ENCODE assay signal across 13 cellular contexts in the genomic region with DNA sequence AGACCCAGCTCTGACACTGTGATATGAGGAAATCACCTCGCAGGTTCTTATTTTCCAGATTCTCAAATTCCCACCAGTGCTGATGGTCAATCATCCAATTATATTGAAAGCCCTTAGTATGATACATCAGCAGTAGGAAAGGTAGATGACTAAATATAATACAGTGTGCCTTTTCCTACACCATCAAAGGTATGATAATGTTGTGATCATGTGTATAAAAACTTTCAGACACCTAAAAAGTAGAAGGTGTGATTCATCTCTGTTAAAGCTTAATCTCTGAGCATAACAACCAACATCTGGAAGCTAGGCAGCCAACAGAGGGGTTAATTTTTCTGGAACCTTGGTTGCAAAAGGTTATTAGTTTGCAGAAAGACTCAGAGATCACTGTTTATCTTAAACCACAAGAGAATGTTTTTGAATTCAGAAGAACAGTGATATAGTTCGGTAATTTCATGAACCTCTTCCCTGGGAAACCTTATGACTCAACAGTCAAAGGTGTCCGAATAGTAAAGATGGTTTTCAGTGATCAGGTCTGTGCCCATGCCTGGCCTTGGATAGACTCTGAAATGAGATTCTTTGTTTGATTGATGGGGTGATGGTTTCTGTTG.
DNase-seq lines count a peak whose midpoint lies in the region; ATAC-seq, FAIRE-seq and TF ChIP-seq lines count a peak whose summit lies in the region.
"Had no signal": no experiment of that assay in that cellular context is flagged by ENCODE, and none has a peak within 500 bp of the region (broad histone marks: within the 10 kb centered on the region; RNA-seq: fewer than 3 reads in every experiment).

No MANE protein-coding gene starts in this region.

- H3K4me2 ChIP-seq in IMR-90 (ENCODE audit: low read depth, low read length) (no peak overlapping the region), mammary epithelial cell (ENCODE audit: insufficient read depth, low read depth, low read length) (peak overlapping the region; percentile 0)

- no CpG with 5 or more reads among the region's 3 CpGs for WGBS in IMR-90 (ENCODE audit: extremely low coverage in 2 of 2, insufficient read length in 1 of 2), 2 experiments
- WGBS in mammary epithelial cell (ENCODE audit: low coverage, missing lambda C conversion rate): 36% methylated on average over 3 of the region's 3 CpGs

- dilution Hi-C loops in IMR-90 (cut with HindIII; ENCODE audit: low sequenced_read_pairs, unreplicated experiment) (no loop called here), mammary epithelial cell (cut with HindIII; ENCODE audit: low sequenced_read_pairs) (no loop called here)

- H3K27ac ChIP-seq in IMR-90 (ENCODE audit: insufficient read depth, low read length) (no peak overlapping the region), mammary epithelial cell (ENCODE audit: insufficient read depth, low read depth, low read length) (peak overlapping the region; percentile 39)
- H3K27ac ChIP-seq in CD8-positive, alpha-beta memory T cell (ENCODE audit: low read depth, low read length): no peak overlapping the region
- H3K27ac ChIP-seq: epithelial cell of prostate had no signal

- H4K8ac ChIP-seq in IMR-90 (ENCODE audit: low read depth in 2 of 2, low read length in 2 of 2): no peak overlapping the region; a peak in 1 of 4 replicates

- ATAC-seq in IMR-90 (ENCODE audit: low read depth): peak; percentile 76
- ATAC-seq in natural killer cell: no peak

- no peak overlapping the region for H3K4ac ChIP-seq in IMR-90 (ENCODE audit: low read depth, low read length)

- H3K9me1 ChIP-seq in IMR-90 (ENCODE audit: insufficient read depth, low read length): no peaks in the 10 kb centered on the region

- POLR2A ChIA-PET in IMR-90 (lab: Charles Lee; ENCODE audit: unreplicated experiment): no interaction called here
- POLR2A ChIA-PET in CD8-positive, alpha-beta memory T cell (lab: Charles Lee): no interaction called here

- H3K9me3 Mint-ChIP-seq in natural killer cell: no peaks in the 10 kb centered on the region
- H3K9me3 Mint-ChIP-seq in CD8-positive, alpha-beta memory T cell: no peaks in the 10 kb centered on the region

- intact Hi-C loops in IMR-90 (cut with micrococcal nuclease): loop anchor here (2.0 kb wide), 1 partner anchor 17 kb away; no protein-coding TSS in a partner anchor
- intact Hi-C loops in mammary epithelial cell (cut with micrococcal nuclease): no loop called here
- intact Hi-C loops in natural killer cell (cut with micrococcal nuclease): no loop called here

- in situ Hi-C loops in IMR-90 (cut with MboI; ENCODE audit: low sequenced_read_pairs): no loop called here
- in situ Hi-C loops in mammary epithelial cell (cut with MboI; ENCODE audit: low sequenced_read_pairs in 2 of 2): no loop called here

- H3K9ac ChIP-seq in IMR-90 (ENCODE audit: low read depth, low read length) (no peak overlapping the region), mammary epithelial cell (ENCODE audit: insufficient read depth, low read length) (no peak overlapping the region)

- TF ChIP-seq RAD21 in IMR-90 (IDR thresholded peaks at IDR 0.05; ENCODE audit: low read length): no peak

- H3K36me3 Mint-ChIP-seq in natural killer cell: no peaks in the 10 kb centered on the region
- peaks cover 0 to 21% (median 12%) of the 10 kb centered on the region in 3 donors for H3K36me3 Mint-ChIP-seq in CD8-positive, alpha-beta memory T cell

- FAIRE-seq in GM12892 (lab: Jason Lieb, UNC): peak; percentile 74

- H3K27me3 ChIP-seq in IMR-90 (ENCODE audit: control insufficient read depth, insufficient read depth, low read length) (no peaks in the 10 kb centered on the region), mammary epithelial cell (ENCODE audit: insufficient read depth, low read length) (no peaks in the 10 kb centered on the region)
- H3K27me3 ChIP-seq in CD8-positive, alpha-beta memory T cell (ENCODE audit: insufficient read depth, low read length, poor library complexity, severe bottlenecking): no peaks in the 10 kb centered on the region

- peaks cover 40% of the 10 kb centered on the region for H3K79me2 ChIP-seq in mammary epithelial cell (ENCODE audit: insufficient read depth, low read length)

- no peak overlapping the region for H3K14ac ChIP-seq in IMR-90 (replicated peaks; ENCODE audit: low read depth, low read length)

- H3K18ac ChIP-seq in IMR-90 (ENCODE audit: low read depth, low read length): no peak overlapping the region

- H3K4me1 ChIP-seq in IMR-90 (ENCODE audit: control insufficient read depth, insufficient read depth, low read length): peaks cover 3% of the 10 kb centered on the region; the same call in 1 of the 2 replicates
- peaks cover 12% of the 10 kb centered on the region for H3K4me1 ChIP-seq in mammary epithelial cell (ENCODE audit: insufficient read depth, low read length)
- H3K4me1 ChIP-seq in CD8-positive, alpha-beta memory T cell (ENCODE audit: insufficient read depth, low read length): peaks cover 17% of the 10 kb centered on the region

- H2AFZ ChIP-seq in IMR-90 (replicated peaks; ENCODE audit: low read length, poor library complexity) (no peak overlapping the region), mammary epithelial cell (ENCODE audit: low read depth, low read length) (no peak overlapping the region)

- TF ChIP-seq CTCF in IMR-90 (conservative IDR thresholded peaks at IDR 0.05; ENCODE audit: low read depth, low read length) (no peak), mammary epithelial cell (conservative IDR thresholded peaks at IDR 0.05 in 1 of 2, IDR thresholded peaks at IDR 0.05 in 1 of 2; ENCODE audit: extremely low read depth in 1 of 2, insufficient read depth in 1 of 2, low read depth in 1 of 2, low read length in 2 of 2) (no peak), natural killer cell (IDR thresholded peaks at IDR 0.05) (no peak)

- no peaks in the 10 kb centered on the region for H3K27me3 Mint-ChIP-seq in natural killer cell (ENCODE audit: low read depth in 2 of 2)
- H3K27me3 Mint-ChIP-seq in CD8-positive, alpha-beta memory T cell: no peaks in the 10 kb centered on the region
- H3K27me3 Mint-ChIP-seq: naive B cell had no signal

- CTCF ChIA-PET in IMR-90 (lab: Yijun Ruan, JAX) (no interaction called here), mammary epithelial cell (lab: Charles Lee; ENCODE audit: low non-redundant PET) (no interaction called here)
- CTCF ChIA-PET in CD8-positive, alpha-beta memory T cell (lab: Charles Lee): no interaction called here

- no peak overlapping the region for H3K4me3 Mint-ChIP-seq in natural killer cell
- H3K4me3 Mint-ChIP-seq in CD8-positive, alpha-beta memory T cell: no peak overlapping the region

- H2BK5ac ChIP-seq in IMR-90 (ENCODE audit: low read depth, low read length, poor library complexity, severe bottlenecking): peak overlapping the region; percentile 7

- DNase-seq in GM12892 (ENCODE audit: insufficient read length): no peak
- DNase-seq in IMR-90: peak; percentile 69
- peak; percentile 85 for DNase-seq in mammary epithelial cell
- peak; percentile 99 for DNase-seq in renal cortical epithelial cell (ENCODE audit: low read depth)
- no peak for DNase-seq in natural killer cell
- no peak for DNase-seq in CD8-positive, alpha-beta memory T cell
- no peak for DNase-seq in NCI-H446 (lab: John Stamatoyannopoulos, UW)
- DNase-seq: aorta; DMS153; naive B cell; NCI-H1436 treated with DMSO at 0.1 percent for 48 hours; stimulated activated CD8-positive, alpha-beta memory T cell treated with anti-CD3 and anti-CD28 coated beads, Interleukin-4, amount 100 ng/mL, for 48 hours had no signal

- no peak overlapping the region for H2BK120ac ChIP-seq in IMR-90 (ENCODE audit: low read depth, low read length)

- H2BK15ac ChIP-seq in IMR-90 (ENCODE audit: low read depth, low read length): no peak overlapping the region

- H3K4me3 ChIP-seq in IMR-90 (ENCODE audit: insufficient read depth, low read depth, low read length) (no peak overlapping the region), mammary epithelial cell (replicated peaks in 1 of 3; ENCODE audit: insufficient read depth in 1 of 3, low read depth in 2 of 3, low read length in 3 of 3) (no peak overlapping the region)
- no peak overlapping the region for H3K4me3 ChIP-seq in CD8-positive, alpha-beta memory T cell (ENCODE audit: low read length)

- peaks cover 9% of the 10 kb centered on the region; the same call in 1 of the 2 replicates for H3K36me3 ChIP-seq in IMR-90 (ENCODE audit: control insufficient read depth, insufficient read depth, low read length)
- H3K36me3 ChIP-seq in mammary epithelial cell (ENCODE audit: insufficient read depth, low read length): no peaks in the 10 kb centered on the region
- H3K36me3 ChIP-seq in CD8-positive, alpha-beta memory T cell (ENCODE audit: insufficient read depth, low read length): no peaks in the 10 kb centered on the region

- H3K27ac Mint-ChIP-seq in natural killer cell: no peak overlapping the region
- no peak overlapping the region for H3K27ac Mint-ChIP-seq in CD8-positive, alpha-beta memory T cell

- H3K4me1 Mint-ChIP-seq in natural killer cell: peaks cover 48 to 52% of the 10 kb centered on the region in 2 donors
- H3K4me1 Mint-ChIP-seq in CD8-positive, alpha-beta memory T cell: peaks cover 26 to 60% (median 40%) of the 10 kb centered on the region in 3 donors

- H4K20me1 ChIP-seq in IMR-90 (ENCODE audit: insufficient read depth, low read length) (no peaks in the 10 kb centered on the region), mammary epithelial cell (ENCODE audit: insufficient read depth, low read length) (no peaks in the 10 kb centered on the region)

- H4K5ac ChIP-seq in IMR-90 (ENCODE audit: low read depth, low read length): no peak overlapping the region

- peaks cover 29 to 72% of the 10 kb centered on the region in 2 experiments for H3K79me1 ChIP-seq in IMR-90 (ENCODE audit: low read depth in 1 of 2, low read length in 2 of 2)

- H3K56ac ChIP-seq in IMR-90 (ENCODE audit: extremely low read depth, insufficient read depth, low read length): no peak overlapping the region

- no peak overlapping the region for H2AK9ac ChIP-seq in IMR-90 (replicated peaks; ENCODE audit: low read depth, low read length, poor library complexity)

- H2AK5ac ChIP-seq in IMR-90 (ENCODE audit: low read depth, low read length): no peak overlapping the region

- no TSS peak for BruUV-seq in IMR-90 (replicated peaks; lab: Mats Ljungman, UMichigan)
- BruUV-seq in mammary epithelial cell (replicated peaks; lab: Mats Ljungman, UMichigan): no TSS peak

- no peak overlapping the region for H4K91ac ChIP-seq in IMR-90 (ENCODE audit: insufficient read depth, low read depth, low read length)

- no peak overlapping the region for H3K23ac ChIP-seq in IMR-90 (ENCODE audit: low read depth, low read length)

- no peak overlapping the region for H2BK20ac ChIP-seq in IMR-90 (ENCODE audit: low read depth, low read length)

- TF ChIP-seq POLR2A in GM12892 (IDR thresholded peaks at IDR 0.05; ENCODE audit: low read depth, low read length): no peak
- TF ChIP-seq POLR2A in IMR-90 (IDR thresholded peaks at IDR 0.05; ENCODE audit: low read depth, low read length): no peak

- H3K9me3 ChIP-seq in IMR-90 (ENCODE audit: control insufficient read depth, insufficient read depth, low read length) (no peaks in the 10 kb centered on the region), mammary epithelial cell (replicated peaks; ENCODE audit: insufficient read depth, low read length) (no peaks in the 10 kb centered on the region)
- H3K9me3 ChIP-seq in CD8-positive, alpha-beta memory T cell (ENCODE audit: low read length): no peaks in the 10 kb centered on the region

TF ChIP-seq in IMR-90, 13 proteins besides CTCF, POLR2A, EP300 and RAD21 (continues in another document):
- TF ChIP-seq NFE2L2 (IDR thresholded peaks at IDR 0.05; ENCODE audit: low read depth, low read length): no peak
- no peak for TF ChIP-seq RCOR1 (IDR thresholded peaks at IDR 0.05; ENCODE audit: insufficient replicate concordance, low read length)

Comparison
In these comparisons a context has a peak if more than half of its experiments do, and no peak if none do; other contexts are left out.
1. DNase-seq: peak in IMR-90 (single experiment), mammary epithelial cell (single experiment) and renal cortical epithelial cell (single experiment); none in GM12892 (single experiment), natural killer cell (single experiment), CD8-positive, alpha-beta memory T cell (0 of 5) and NCI-H446 (0 of 2).